ENCODE assay signal across 11 cellular contexts in the genomic region with DNA sequence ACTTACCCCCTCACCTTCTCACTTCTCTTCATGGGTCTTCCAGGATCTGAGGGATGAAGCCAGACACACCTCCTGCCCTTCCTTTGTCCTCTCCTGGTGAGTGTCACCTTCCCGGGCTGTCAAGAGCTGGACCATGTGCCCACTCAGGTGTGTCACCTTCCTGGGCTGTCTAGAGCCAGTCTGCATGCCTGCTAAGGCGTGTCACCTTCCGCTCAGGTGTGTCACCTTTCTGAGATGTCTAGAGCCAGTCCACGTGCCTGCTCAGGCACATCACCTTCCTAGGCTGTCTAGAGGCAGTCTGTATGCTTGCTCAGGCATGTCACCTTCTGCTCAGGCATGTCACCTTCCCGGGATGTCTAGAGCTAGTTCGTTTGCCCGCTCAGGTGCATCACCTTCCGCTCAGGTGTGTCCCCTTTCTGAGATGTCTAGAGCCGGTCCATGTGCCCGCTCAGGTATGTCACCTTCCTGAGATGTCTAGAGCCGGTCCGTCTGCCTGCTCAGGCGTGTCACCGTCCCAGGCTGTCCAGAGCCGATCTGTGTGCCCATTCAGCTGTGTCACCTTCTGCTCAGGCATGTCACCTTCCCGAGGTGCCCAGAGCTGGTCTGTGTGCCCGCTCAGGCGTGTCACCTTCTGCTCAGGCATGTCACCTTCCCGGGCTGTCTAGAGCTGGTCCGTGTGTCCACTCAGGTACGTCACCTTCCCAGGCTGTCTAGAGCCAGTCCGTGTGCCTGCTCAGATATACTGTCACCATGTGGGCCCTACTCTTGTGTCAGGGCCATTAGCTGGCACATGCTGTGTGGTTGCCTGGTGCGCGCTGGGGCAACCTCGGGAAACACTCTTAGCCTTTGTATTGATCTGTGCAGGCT.
"Had no signal": no experiment of that assay in that cellular context is flagged by ENCODE, and none has a peak within 500 bp of the region (broad histone marks: within the 10 kb centered on the region; RNA-seq: fewer than 3 reads in every experiment).

No MANE protein-coding gene starts in this region.

- H3K36me3 Mint-ChIP-seq: stimulated activated effector memory CD8-positive, alpha-beta T cell treated with anti-CD3 and anti-CD28 coated beads, Interleukin-12 subunit alpha, Interleukin-12 subunit beta, amount 100 ng/mL, for 72 hours had no signal

- H3K27me3 Mint-ChIP-seq: activated naive CD8-positive, alpha-beta T cell had no signal

- ATAC-seq: stimulated activated effector memory CD8-positive, alpha-beta T cell treated with anti-CD3 and anti-CD28 coated beads, Interleukin-12 subunit alpha, Interleukin-12 subunit beta, amount 100 ng/mL, for 72 hours had no signal

- DNase-seq: activated CD4-positive, alpha-beta T cell treated with anti-CD3 and anti-CD28 coated beads, Interleukin-2, amount 50 U/mL, for 48 hours; activated gamma-delta T cell treated with Interleukin-2 at 50 U/mL for 16 hours; amniotic stem cell; dermis blood vessel endothelial cell; hippocampal formation; psoas muscle; stimulated activated CD4-positive, alpha-beta T cell treated with anti-CD3 and anti-CD28 coated beads, Interleukin-12 subunit alpha, Interleukin-12 subunit beta, amount 100 ng/mL, for 4 hours; uterus had no signal

- H3K27me3 ChIP-seq: uterus had no signal

- H3K9me3 ChIP-seq: uterus had no signal

- H3K4me1 ChIP-seq: psoas muscle, uterus had no signal

- H3K4me1 Mint-ChIP-seq: nephron; stimulated activated effector memory CD8-positive, alpha-beta T cell treated with anti-CD3 and anti-CD28 coated beads, Interleukin-12 subunit alpha, Interleukin-12 subunit beta, amount 100 ng/mL, for 72 hours had no signal

- H3K27ac ChIP-seq: psoas muscle, uterus had no signal

- H3K36me3 ChIP-seq: uterus had no signal

- H3K4me3 ChIP-seq: psoas muscle, uterus had no signal

- H3K27ac Mint-ChIP-seq: activated naive CD8-positive, alpha-beta T cell; nephron; stimulated activated effector memory CD8-positive, alpha-beta T cell treated with anti-CD3 and anti-CD28 coated beads, Interleukin-12 subunit alpha, Interleukin-12 subunit beta, amount 100 ng/mL, for 72 hours had no signal

- H3K4me3 Mint-ChIP-seq: activated naive CD8-positive, alpha-beta T cell; nephron; stimulated activated effector memory CD8-positive, alpha-beta T cell treated with anti-CD3 and anti-CD28 coated beads, Interleukin-12 subunit alpha, Interleukin-12 subunit beta, amount 100 ng/mL, for 72 hours had no signal
